In genomic region chr3:129481783-129482332, GRCh38 we compare ENCODE assay signal across 8 cellular contexts. TPM values are rescaled to one million over a fixed set of nuclear protein-coding genes. Genes with fewer than 3 reads are reported as not detected.
A peak's percentile ranks its signal among the peaks of the same experiment; 100 is the strongest.
DNase-seq lines count a peak whose midpoint lies in the region; TF ChIP-seq lines count a peak whose summit lies in the region.

No MANE protein-coding gene starts in this region.

- no peak for TF ChIP-seq CTCF in fibroblast of mammary gland (conservative IDR thresholded peaks at IDR 0.05; ENCODE audit: control insufficient read depth, insufficient read depth, low read depth, low read length)

- H3K79me2 ChIP-seq in Karpas-422 (ENCODE audit: low read length): no peaks in the 10 kb centered on the region

- H3K4me1 ChIP-seq in Karpas-422 (ENCODE audit: low read length): no peaks in the 10 kb centered on the region

- no peak overlapping the region for H3K4me3 ChIP-seq in fibroblast of mammary gland (ENCODE audit: control insufficient read depth, low read depth, low read length)
- no peak overlapping the region for H3K4me3 ChIP-seq in skin epidermis
- no peak overlapping the region for H3K4me3 ChIP-seq in Karpas-422 (ENCODE audit: low read length)

- no peaks in the 10 kb centered on the region for H3K36me3 ChIP-seq in Karpas-422 (ENCODE audit: insufficient read depth, low read length)

- no peaks in the 10 kb centered on the region for H3K9me2 ChIP-seq in Karpas-422 (replicated peaks; ENCODE audit: insufficient read depth, low read length)

- H3K27ac ChIP-seq in skin epidermis: peak overlapping the region in 19 of 21 experiments; percentile 13 to 88 (median 64)
- no peak overlapping the region for H3K27ac ChIP-seq in Karpas-422 (ENCODE audit: low read length)

- H3K27me3 ChIP-seq in Karpas-422 (ENCODE audit: low read length): no peaks in the 10 kb centered on the region

- H3K9me3 ChIP-seq in Karpas-422 (ENCODE audit: low read length): no peaks in the 10 kb centered on the region

- no peak overlapping the region for H3K9ac ChIP-seq in Karpas-422 (ENCODE audit: low read length)

- DNase-seq in EH (ENCODE audit: low read depth): peak; percentile 75
- DNase-seq in activated T-cell treated with anti-CD3 and anti-CD28 coated beads, Interleukin-2, amount 50 U/mL, for 1 hour: peak; percentile 50
- DNase-seq in fibroblast of mammary gland (ENCODE audit: low read depth): peak; percentile 75
- no peak for DNase-seq in activated gamma-delta T cell treated with Interleukin-2 at 50 U/mL for 16 hours
- DNase-seq in GF-D8 (lab: John Stamatoyannopoulos, UW): no peak
- DNase-seq in Karpas-422: no peak
- DNase-seq in DMS153 treated with DMSO at 0.1 percent for 48 hours (lab: John Stamatoyannopoulos, UW; ENCODE audit: unreplicated experiment): no peak

- H4K20me1 ChIP-seq in Karpas-422 (ENCODE audit: insufficient read depth, low read depth, low read length): no peaks in the 10 kb centered on the region

- H3K4me2 ChIP-seq in Karpas-422 (ENCODE audit: low read depth, low read length, poor library complexity, severe bottlenecking): no peak overlapping the region

- no peak overlapping the region for H2AFZ ChIP-seq in Karpas-422 (ENCODE audit: low read length)

RNA-seq across cellular contexts. Expression of gene IFT122, which starts 41.8 kb away (rescaled TPM):
- 4.7 and 6.6 TPM in 2 replicates for total RNA-seq in Karpas-422 (2014; rRNA removed; shearing (Covaris generic); ENCODE audit: low replicate concordance)

RNA-seq across cellular contexts. Expression of gene MBD4, which starts 42.1 kb away (rescaled TPM):
- total RNA-seq in Karpas-422 (2014; rRNA removed; shearing (Covaris generic); ENCODE audit: low replicate concordance): 51.9 and 130 TPM in 2 replicates

RNA-seq across cellular contexts. Expression of gene RHO, which starts 46.6 kb away (rescaled TPM):
- not detected in 2 replicates for total RNA-seq in Karpas-422 (2014; rRNA removed; shearing (Covaris generic); ENCODE audit: low replicate concordance)

RNA-seq across cellular contexts. Expression of gene EFCAB12, which starts 53.4 kb away (rescaled TPM):
- total RNA-seq in Karpas-422 (2014; rRNA removed; shearing (Covaris generic); ENCODE audit: low replicate concordance): 0.04 TPM in 1 of 2 replicates, not detected in the other

Comparison
In these comparisons a context has a peak if more than half of its experiments do, and no peak if none do; other contexts are left out.
1. DNase-seq: peak in EH (single experiment), activated T-cell treated with anti-CD3 and anti-CD28 coated beads, Interleukin-2, amount 50 U/mL, for 1 hour (single experiment) and fibroblast of mammary gland (single experiment); none in activated gamma-delta T cell treated with Interleukin-2 at 50 U/mL for 16 hours (single experiment), GF-D8 (single experiment), Karpas-422 (single experiment) and DMS153 treated with DMSO at 0.1 percent for 48 hours (single experiment).